In genomic region chr6:43021270-43022047, GRCh38 we compare ENCODE assay signal across 1 cellular context.
TF ChIP-seq lines count a peak whose summit lies in the region.

Gene RRP36, plus strand, starts transcription at chr6:43021623. Its CDS starts 32 bp downstream, at chr6:43021655.

TF ChIP-seq in HepG2, 621 proteins besides CTCF, POLR2A, EP300 and RAD21 (continued from another document and continues in another):
- TF ChIP-seq MTERF4 (CRISPR knock-in tag; IDR thresholded peaks at IDR 0.05) (no peak), AHDC1 (CRISPR knock-in tag; IDR thresholded peaks at IDR 0.05; ENCODE audit: borderline replicate concordance) (no peak), ZMAT5 (CRISPR knock-in tag; IDR thresholded peaks at IDR 0.05; ENCODE audit: borderline replicate concordance, low read depth) (no peak), ZNF17 (CRISPR knock-in tag; IDR thresholded peaks at IDR 0.05) (no peak), ELF4 (CRISPR knock-in tag; IDR thresholded peaks at IDR 0.05; ENCODE audit: borderline replicate concordance) (no peak), MLX (CRISPR knock-in tag; IDR thresholded peaks at IDR 0.05) (no peak), ATF7-NPFF (CRISPR knock-in tag; IDR thresholded peaks at IDR 0.05; ENCODE audit: low read depth) (peak; percentile 54; the same call in 1 of the 2 replicates), ZBED4 (CRISPR knock-in tag; IDR thresholded peaks at IDR 0.05; ENCODE audit: borderline replicate concordance) (peak; percentile 32; the same call in 1 of the 2 replicates), SNAPC4 (CRISPR knock-in tag; IDR thresholded peaks at IDR 0.05) (peak; percentile 71), SNAPC2 (CRISPR knock-in tag; IDR thresholded peaks at IDR 0.05) (no peak), ZSCAN31 (CRISPR knock-in tag; IDR thresholded peaks at IDR 0.05; ENCODE audit: low read depth) (0 out of 2 replicates have a peak, but pooled peaks have one; percentile 60), MIXL1 (CRISPR knock-in tag; IDR thresholded peaks at IDR 0.05) (no peak), KLF12 (CRISPR knock-in tag; IDR thresholded peaks at IDR 0.05; ENCODE audit: borderline replicate concordance) (no peak), PCBP1 (IDR thresholded peaks at IDR 0.05; ENCODE audit: borderline replicate concordance, low read depth, low read length) (no peak), E2F1 (CRISPR knock-in tag; IDR thresholded peaks at IDR 0.05) (no peak), ZNF124 (CRISPR knock-in tag; IDR thresholded peaks at IDR 0.05) (peak; percentile 56; the same call in 1 of the 2 replicates), ZNF142 (CRISPR knock-in tag; IDR thresholded peaks at IDR 0.05) (peak; percentile 47; the same call in 1 of the 2 replicates), MYNN (CRISPR knock-in tag; IDR thresholded peaks at IDR 0.05; ENCODE audit: low read depth) (no peak), SMAD1 (CRISPR knock-in tag; IDR thresholded peaks at IDR 0.05; ENCODE audit: borderline replicate concordance, low read depth) (peak; percentile 47; the same call in 1 of the 2 replicates), KAT8 (CRISPR knock-in tag; IDR thresholded peaks at IDR 0.05) (peak; percentile 89), ZBTB7A (CRISPR knock-in tag; IDR thresholded peaks at IDR 0.05) (no peak), MBD4 (IDR thresholded peaks at IDR 0.05; ENCODE audit: borderline replicate concordance, low read length) (no peak)
